ENCODE assay signal across 8 cellular contexts in genomic region chr11:45145421-45146071, GRCh38. TPM values are rescaled to one million over a fixed set of nuclear protein-coding genes. Genes with fewer than 3 reads are reported as not detected.
A peak's percentile ranks its signal among the peaks of the same experiment; 100 is the strongest.
DNase-seq lines count a peak whose midpoint lies in the region; ATAC-seq, FAIRE-seq and TF ChIP-seq lines count a peak whose summit lies in the region.

No MANE protein-coding gene starts in this region.

- TF ChIP-seq POLR2A in A549 (IDR thresholded peaks at IDR 0.05; ENCODE audit: low read length): no peak
- TF ChIP-seq POLR2A in HCT116 (IDR thresholded peaks at IDR 0.05; ENCODE audit: borderline replicate concordance, extremely low read depth, insufficient read depth, insufficient read length): no peak

- H3K27me3 ChIP-seq in HCT116 (ENCODE audit: insufficient read depth, low read length): no peaks in the 10 kb centered on the region
- no peaks in the 10 kb centered on the region for H3K27me3 ChIP-seq in right cardiac atrium (ENCODE audit: control insufficient read depth, insufficient read depth)
- H3K27me3 ChIP-seq in rectal smooth muscle tissue (ENCODE audit: control insufficient read depth, insufficient read depth, low read length): no peaks in the 10 kb centered on the region

- TF ChIP-seq CTCF in A549 (IDR thresholded peaks at IDR 0.05) (no peak), HCT116 (IDR thresholded peaks at IDR 0.05 in 2 of 3, conservative IDR thresholded peaks at IDR 0.05 in 1 of 3; ENCODE audit: borderline replicate concordance in 1 of 3, insufficient read depth in 1 of 3, low read depth in 2 of 3, low read length in 2 of 3) (no peak)

- H3K4me1 ChIP-seq in A549: peaks cover 9% of the 10 kb centered on the region
- peaks cover 3 to 16% of the 10 kb centered on the region in 2 experiments; a peak in 3 of 4 replicates for H3K4me1 ChIP-seq in HCT116 (ENCODE audit: control insufficient read depth in 1 of 2, insufficient read depth in 2 of 2, low read length in 2 of 2)
- H3K4me1 ChIP-seq in right cardiac atrium (ENCODE audit: control insufficient read depth, insufficient read depth, low read length): peaks cover 8% of the 10 kb centered on the region
- peaks cover 9% of the 10 kb centered on the region for H3K4me1 ChIP-seq in rectal smooth muscle tissue (ENCODE audit: control insufficient read depth, insufficient read depth, low read length)

- peaks cover 18% of the 10 kb centered on the region for H3K79me2 ChIP-seq in HCT116 (ENCODE audit: insufficient read depth, low read length)

- H2AFZ ChIP-seq in HCT116 (ENCODE audit: low read depth, low read length, poor library complexity, severe bottlenecking): no peak overlapping the region

- POLR2A ChIA-PET in A549 (lab: Yijun Ruan, JAX) (interaction anchor here (1.0 kb wide), 1 partner anchor 17 kb away, joined by 3 read pairs; no protein-coding TSS in a partner anchor), HCT116 (lab: Charles Lee) (no interaction called here)

- H3K9me2 ChIP-seq in HCT116 (ENCODE audit: insufficient read depth): no peaks in the 10 kb centered on the region

- H3K4me3 Mint-ChIP-seq in activated naive CD8-positive, alpha-beta T cell: peak overlapping the region; percentile 89

- ATAC-seq in A549 (no peak), HCT116 (no peak), right cardiac atrium (peak; percentile 36 to 53)

- CTCF ChIA-PET in A549 (lab: Yijun Ruan, JAX) (interaction anchor here (0.9 to 1.0 kb wide), 2 partner anchors 39 to 67 kb away, joined by 3 read pairs; no protein-coding TSS in a partner anchor), HCT116 (lab: Charles Lee) (no interaction called here)

- TF ChIP-seq EP300 in A549 (IDR thresholded peaks at IDR 0.05): no peak

- DNase-seq in A549 (ENCODE audit: low read depth in 1 of 2, low spot score in 1 of 2) (no peak), HCT116 (ENCODE audit: low read depth, low spot score) (no peak), right cardiac atrium (peak; percentile 71 to 77 (median 71)), NCI-H446 treated with DMSO at 0.1 percent for 48 hours (lab: John Stamatoyannopoulos, UW) (no peak), DMS114 treated with DMSO at 0.1 percent for 48 hours (lab: John Stamatoyannopoulos, UW; ENCODE audit: unreplicated experiment) (no peak)
- DNase-seq in stimulated activated CD8-positive, alpha-beta memory T cell treated with anti-CD3 and anti-CD28 coated beads, Interleukin-4, amount 100 ng/mL, for 48 hours: no peak

- H3K27ac ChIP-seq in A549 (peak overlapping the region; percentile 94 to 98), HCT116 (ENCODE audit: low read depth, low read length) (peak overlapping the region; percentile 90; the same call in 1 of the 2 replicates), right cardiac atrium (ENCODE audit: low read length) (no peak overlapping the region), rectal smooth muscle tissue (ENCODE audit: low read depth, low read length) (peak overlapping the region; percentile 95)

- H3K36me3 ChIP-seq in HCT116 (ENCODE audit: control insufficient read depth in 1 of 2, insufficient read depth in 2 of 2, low read length in 2 of 2) (no peaks in the 10 kb centered on the region), rectal smooth muscle tissue (ENCODE audit: control insufficient read depth, insufficient read depth, low read length) (no peaks in the 10 kb centered on the region)

- peaks cover 3% of the 10 kb centered on the region for H3K27me3 Mint-ChIP-seq in activated naive CD8-positive, alpha-beta T cell

- H3K9me3 Mint-ChIP-seq in activated naive CD8-positive, alpha-beta T cell (ENCODE audit: low read depth): no peaks in the 10 kb centered on the region

- intact Hi-C loops in HCT116 (cut with micrococcal nuclease) (no loop called here), right cardiac atrium (cut with DNase I) (loop anchor here in 2 of 4 donors (5.0 to 10.0 kb wide), 2 partner anchors 37 to 69 kb away; no protein-coding TSS in a partner anchor)

- RAD21 ChIA-PET in HCT116 (lab: Charles Lee; ENCODE audit: low non-redundant PET in 1 of 2, low total read pairs in 2 of 2, uncharacterized antibody in 2 of 2, unreplicated experiment in 2 of 2): no interaction called here

- peak overlapping the region; percentile 92 for H3K27ac Mint-ChIP-seq in activated naive CD8-positive, alpha-beta T cell

- H3K4me2 ChIP-seq in A549 (peak overlapping the region; percentile 86), HCT116 (ENCODE audit: low read length) (peak overlapping the region; percentile 93)

- TF ChIP-seq RAD21 in A549 (conservative IDR thresholded peaks at IDR 0.05 in 1 of 2, IDR thresholded peaks at IDR 0.05 in 1 of 2) (no peak), HCT116 (IDR thresholded peaks at IDR 0.05; ENCODE audit: low read depth) (no peak)

- BruUV-seq in HCT116 (replicated peaks; lab: Mats Ljungman, UMichigan): no TSS peak

- no peaks in the 10 kb centered on the region for H4K20me1 ChIP-seq in HCT116 (ENCODE audit: insufficient read depth)

- peak overlapping the region; percentile 63; the same call in 2 of the 3 replicates for H3K4me3 ChIP-seq in A549
- peak overlapping the region; percentile 62 to 71 for H3K4me3 ChIP-seq in HCT116 (replicated peaks in 1 of 2; ENCODE audit: low read depth in 1 of 2, low read length in 2 of 2)
- H3K4me3 ChIP-seq in right cardiac atrium (ENCODE audit: low read length): peak overlapping the region; percentile 74
- H3K4me3 ChIP-seq in rectal smooth muscle tissue (ENCODE audit: low read length): peak overlapping the region; percentile 59

- no peak for FAIRE-seq in A549 (lab: Jason Lieb, UNC)

- H3K9ac ChIP-seq in HCT116 (ENCODE audit: low read length) (peak overlapping the region; percentile 87; the same call in 1 of the 2 replicates), rectal smooth muscle tissue (ENCODE audit: low read length) (no peak overlapping the region)

- H3K4me1 Mint-ChIP-seq in activated naive CD8-positive, alpha-beta T cell (ENCODE audit: low read depth): peaks cover 31% of the 10 kb centered on the region

- 91% methylated on average over 15 of the region's 22 CpGs for WGBS in A549 (ENCODE audit: missing lambda C conversion rate)
- WGBS in right cardiac atrium: 14% methylated on average over 22 of the region's 22 CpGs

- peaks cover 5% of the 10 kb centered on the region for H3K36me3 Mint-ChIP-seq in activated naive CD8-positive, alpha-beta T cell

- H3K9me3 ChIP-seq in A549: no peaks in the 10 kb centered on the region
- H3K9me3 ChIP-seq in HCT116 (ENCODE audit: control insufficient read depth in 1 of 2, insufficient read depth in 1 of 2, low read depth in 1 of 2, low read length in 2 of 2): no peaks in the 10 kb centered on the region
- H3K9me3 ChIP-seq in right cardiac atrium (ENCODE audit: control insufficient read depth, low read length): no peaks in the 10 kb centered on the region

TF ChIP-seq in A549, 52 proteins besides CTCF, POLR2A, EP300 and RAD21:
- TF ChIP-seq HDAC2 (IDR thresholded peaks at IDR 0.05): no peak
- TF ChIP-seq EHMT2 (IDR thresholded peaks at IDR 0.05; ENCODE audit: low read depth): no peak
- TF ChIP-seq MYC (IDR thresholded peaks at IDR 0.05; ENCODE audit: borderline replicate concordance, low read length): no peak
- TF ChIP-seq FOXS1 (CRISPR knock-in tag; IDR thresholded peaks at IDR 0.05): no peak
- TF ChIP-seq MAZ (IDR thresholded peaks at IDR 0.05; ENCODE audit: borderline replicate concordance, low read depth, low read length): no peak
- no peak for TF ChIP-seq HOXB13 (CRISPR knock-in tag; IDR thresholded peaks at IDR 0.05; ENCODE audit: low read depth)
- TF ChIP-seq RFX5 (IDR thresholded peaks at IDR 0.05): no peak
- no peak for TF ChIP-seq JUN (IDR thresholded peaks at IDR 0.05)
- no peak for TF ChIP-seq CBX8 (IDR thresholded peaks at IDR 0.05)
- no peak for TF ChIP-seq HEYL (CRISPR knock-in tag; IDR thresholded peaks at IDR 0.05)
- TF ChIP-seq MAFK (IDR thresholded peaks at IDR 0.05; ENCODE audit: partially characterized antibody): no peak
- no peak for TF ChIP-seq CEBPB (IDR thresholded peaks at IDR 0.05)
- no peak for TF ChIP-seq POLR2AphosphoS2 (conservative IDR thresholded peaks at IDR 0.05; ENCODE audit: low read length)
- TF ChIP-seq ZC3H11A (IDR thresholded peaks at IDR 0.05): no peak
- TF ChIP-seq CHD2 (IDR thresholded peaks at IDR 0.05; ENCODE audit: low read length, partially characterized antibody): no peak
- TF ChIP-seq KDM1A (IDR thresholded peaks at IDR 0.05; ENCODE audit: low read depth): no peak

TF ChIP-seq in HCT116, 20 proteins besides CTCF, POLR2A, EP300 and RAD21 (continues in another document):
- TF ChIP-seq EZH2phosphoT487 (IDR thresholded peaks at IDR 0.05; ENCODE audit: borderline replicate concordance) (no peak), ZFX (IDR thresholded peaks at IDR 0.05) (no peak), REST (IDR thresholded peaks at IDR 0.05; ENCODE audit: low read depth) (no peak), FOSL1 (IDR thresholded peaks at IDR 0.05; ENCODE audit: low read depth) (no peak)

RNA-seq across cellular contexts. Expression of gene PRDM11, which starts 0.9 kb away (rescaled TPM):
- polyA plus RNA-seq in A549 (2011; rRNA removed): 4.3 and 5.8 TPM in 2 replicates
- 4.6 and 5.1 TPM in 2 replicates for polyA plus RNA-seq in A549 (2012; cell fraction: cytosol; rRNA removed)
- polyA plus RNA-seq in A549 (2012; cell fraction: nucleus; rRNA removed): 6.7 and 8.5 TPM in 2 replicates
- 5.3 to 6.2 TPM (median 5.4 TPM) in 3 replicates for polyA plus RNA-seq in A549 (2017; fragmentation: RNase III; extraction: RNeasy Plus Mini Kit Qiagen cat#74134 plus additional on column Dnase treatment)
- 10.4 and 11.2 TPM in 2 replicates for polyA minus RNA-seq in A549 (2011; rRNA and poly(A)+ RNA removed)
- total RNA-seq in HCT116 (2021; ENCODE audit: unreplicated experiment): 9.3 TPM
- polyA plus RNA-seq in HCT116 (2012): 5.5 and 6.2 TPM in 2 replicates
- 10 to 100 TPM; 27.5 to 33.9 (median 29.9) TPM for total RNA-seq in right cardiac atrium
- 9.5 TPM for polyA plus RNA-seq in right cardiac atrium

Comparison
In these comparisons a context has a peak if more than half of its experiments do, and no peak if none do; other contexts are left out.
1. ATAC-seq: peak in right cardiac atrium (2 of 2); none in A549 (0 of 2) and HCT116 (single experiment).
2. DNase-seq: peak in right cardiac atrium (3 of 3); none in A549 (0 of 2), HCT116 (single experiment), stimulated activated CD8-positive, alpha-beta memory T cell treated with anti-CD3 and anti-CD28 coated beads, Interleukin-4, amount 100 ng/mL, for 48 hours (single experiment), NCI-H446 treated with DMSO at 0.1 percent for 48 hours (single experiment) and DMS114 treated with DMSO at 0.1 percent for 48 hours (single experiment).
3. Peak in every context shown above with its lines, with median percentiles within 50 percentile points of each other: H3K4me3 ChIP-seq.